In genomic region chr15:42734076-42734672, GRCh38 we compare ENCODE assay signal across 24 cellular contexts. TPM values are rescaled to one million over a fixed set of nuclear protein-coding genes. Genes with fewer than 3 reads are reported as not detected.
DNase-seq lines count a peak whose midpoint lies in the region; ATAC-seq and TF ChIP-seq lines count a peak whose summit lies in the region.
"Had no signal": no experiment of that assay in that cellular context is flagged by ENCODE, and none has a peak within 500 bp of the region (broad histone marks: within the 10 kb centered on the region; RNA-seq: fewer than 3 reads in every experiment).

No MANE protein-coding gene starts in this region.

- H3K4me3 Mint-ChIP-seq in activated naive CD4-positive, alpha-beta T cell treated with anti-CD3 and anti-CD28 coated beads, Interleukin-2, amount 10 ng/mL, durations not matched to agents 7 days and 5 days, result peak overlapping the region; percentile 35
- H3K4me3 Mint-ChIP-seq in activated naive CD4-positive, alpha-beta T cell treated with anti-CD3 and anti-CD28 coated beads for 36 hours, result no peak overlapping the region
- peak overlapping the region; percentile 60 for H3K4me3 Mint-ChIP-seq in memory B cell

- H3K27ac ChIP-seq in OCI-LY7 (ENCODE audit: low read depth, low read length, poor library complexity, severe bottlenecking) (peak overlapping the region; percentile 31), upper lobe of right lung (peak overlapping the region; percentile 3)
- H3K27ac ChIP-seq: body of pancreas, epithelial cell of prostate, transverse colon had no signal

- no peaks in the 10 kb centered on the region for H3K27me3 Mint-ChIP-seq in activated naive CD4-positive, alpha-beta T cell treated with anti-CD3 and anti-CD28 coated beads, Interleukin-2, amount 10 ng/mL, durations not matched to agents 7 days and 5 days
- H3K27me3 Mint-ChIP-seq in activated naive CD4-positive, alpha-beta T cell treated with anti-CD3 and anti-CD28 coated beads for 36 hours (ENCODE audit: low read depth), result no peaks in the 10 kb centered on the region
- H3K27me3 Mint-ChIP-seq in memory B cell, result no peaks in the 10 kb centered on the region

- POLR2A ChIA-PET in OCI-LY7 (lab: Charles Lee), result no interaction called here

- CTCF ChIA-PET in activated naive CD4-positive, alpha-beta T cell treated with anti-CD3 and anti-CD28 coated beads, Interleukin-2, amount 10 ng/mL, durations not matched to agents 7 days and 5 days (lab: Charles Lee), result interaction anchor here (0.9 to 1.4 kb wide), 2 partner anchors 11 to 192 kb away, joined by 3 read pairs; no protein-coding TSS in a partner anchor
- CTCF ChIA-PET in activated naive CD4-positive, alpha-beta T cell treated with anti-CD3 and anti-CD28 coated beads for 36 hours (lab: Charles Lee), result no interaction called here
- CTCF ChIA-PET in OCI-LY7 (lab: Charles Lee; ENCODE audit: unreplicated experiment), result no interaction called here

- no peak overlapping the region for H2AFZ ChIP-seq in OCI-LY7 (ENCODE audit: low read length)

- TF ChIP-seq CTCF in OCI-LY7 (conservative IDR thresholded peaks at IDR 0.05; ENCODE audit: low read length) (no peak), upper lobe of right lung (IDR thresholded peaks at IDR 0.05) (no peak)

- H3K9me3 ChIP-seq in OCI-LY7 (ENCODE audit: low read length) (no peaks in the 10 kb centered on the region), upper lobe of right lung (no peaks in the 10 kb centered on the region)
- H3K9me3 ChIP-seq: body of pancreas, transverse colon had no signal

- H3K4me2 ChIP-seq in OCI-LY7 (ENCODE audit: low read length), result peak overlapping the region; percentile 75

- H3K9me2 ChIP-seq in OCI-LY7 (ENCODE audit: insufficient read depth, low read length), result no peaks in the 10 kb centered on the region

- H3K36me3 ChIP-seq in OCI-LY7 (ENCODE audit: insufficient read depth, low read length) (peaks cover 59% of the 10 kb centered on the region), upper lobe of right lung (peaks cover 60% of the 10 kb centered on the region)

- intact Hi-C loops in activated naive CD4-positive, alpha-beta T cell treated with anti-CD3 and anti-CD28 coated beads for 36 hours (cut with micrococcal nuclease), result no loop called here
- intact Hi-C loops in OCI-LY7 (cut with micrococcal nuclease; ENCODE audit: unreplicated experiment), result loop anchor here (10.0 kb wide), 1 partner anchor 191 kb away; the partner anchor contains the start of gene TTBK2
- intact Hi-C loops in upper lobe of right lung (cut with DNase I), result no loop called here

- peaks cover 33% of the 10 kb centered on the region for H3K4me1 ChIP-seq in OCI-LY7 (ENCODE audit: insufficient read depth, low read length, poor library complexity, severe bottlenecking)
- H3K4me1 ChIP-seq in upper lobe of right lung, result peaks cover 17% of the 10 kb centered on the region

- ATAC-seq in memory B cell (ENCODE audit: low read depth) (no peak), upper lobe of right lung (no peak)
- ATAC-seq: activated CD4-positive, CD25-positive, alpha-beta regulatory T cell treated with anti-CD3 and anti-CD28 coated beads, Interleukin-2, amount 50 U/mL, for 24 hours; body of pancreas; K562 had no signal

- no peak for DNase-seq in activated naive CD4-positive, alpha-beta T cell treated with anti-CD3 and anti-CD28 coated beads, Interleukin-2, amount 10 ng/mL, durations not matched to agents 7 days and 5 days
- DNase-seq in activated naive CD4-positive, alpha-beta T cell treated with anti-CD3 and anti-CD28 coated beads for 36 hours, result no peak
- DNase-seq in OCI-LY7 (ENCODE audit: low spot score), result peak; percentile 81
- no peak for DNase-seq in memory B cell (ENCODE audit: low spot score in 2 of 2)
- DNase-seq in upper lobe of right lung, result no peak
- DNase-seq in ecto neural progenitor cell (ENCODE audit: low spot score), result no peak
- no peak for DNase-seq in COR-L47 (lab: John Stamatoyannopoulos, UW)
- no peak for DNase-seq in NCI-H1694 treated with DMSO at 0.1 percent for 48 hours (lab: John Stamatoyannopoulos, UW)
- DNase-seq: activated naive CD4-positive, alpha-beta T cell; body of pancreas; cortex of kidney; HCEC 1CT; MV-4-11; NCI-H2029; NCI-H524; nucleus accumbens; SHP77 treated with DMSO at 0.1 percent for 48 hours; stimulated activated naive CD4-positive, alpha-beta T cell treated with Interleukin-2 at 50 U/mL for 16 hours; T-helper 9 cell; transverse colon had no signal

- H3K36me3 Mint-ChIP-seq in activated naive CD4-positive, alpha-beta T cell treated with anti-CD3 and anti-CD28 coated beads, Interleukin-2, amount 10 ng/mL, durations not matched to agents 7 days and 5 days, result peaks cover 37% of the 10 kb centered on the region
- peaks cover 24% of the 10 kb centered on the region for H3K36me3 Mint-ChIP-seq in activated naive CD4-positive, alpha-beta T cell treated with anti-CD3 and anti-CD28 coated beads for 36 hours (ENCODE audit: low read depth)
- peaks cover 17% of the 10 kb centered on the region for H3K36me3 Mint-ChIP-seq in memory B cell

- H3K4me3 ChIP-seq in OCI-LY7 (ENCODE audit: low read depth, low read length, poor library complexity, severe bottlenecking), result no peak overlapping the region
- H3K4me3 ChIP-seq in upper lobe of right lung, result no peak overlapping the region
- H3K4me3 ChIP-seq: body of pancreas, K562, transverse colon had no signal

- peaks cover 5% of the 10 kb centered on the region; the same call in 1 of the 2 replicates for H4K20me1 ChIP-seq in OCI-LY7 (ENCODE audit: insufficient read depth, low read length)

- H3K79me2 ChIP-seq in OCI-LY7 (ENCODE audit: insufficient read depth, low read depth, low read length), result peaks cover 4% of the 10 kb centered on the region; the same call in 1 of the 2 replicates

- no peaks in the 10 kb centered on the region for H3K27me3 ChIP-seq in upper lobe of right lung
- H3K27me3 ChIP-seq: body of pancreas, transverse colon had no signal

- no peaks in the 10 kb centered on the region for H3K9me3 Mint-ChIP-seq in activated naive CD4-positive, alpha-beta T cell treated with anti-CD3 and anti-CD28 coated beads, Interleukin-2, amount 10 ng/mL, durations not matched to agents 7 days and 5 days
- no peaks in the 10 kb centered on the region for H3K9me3 Mint-ChIP-seq in activated naive CD4-positive, alpha-beta T cell treated with anti-CD3 and anti-CD28 coated beads for 36 hours
- H3K9me3 Mint-ChIP-seq in memory B cell, result no peaks in the 10 kb centered on the region
- H3K9me3 Mint-ChIP-seq: mesothelial cell of epicardium had no signal

- peaks cover 20% of the 10 kb centered on the region for H3K4me1 Mint-ChIP-seq in activated naive CD4-positive, alpha-beta T cell treated with anti-CD3 and anti-CD28 coated beads, Interleukin-2, amount 10 ng/mL, durations not matched to agents 7 days and 5 days
- H3K4me1 Mint-ChIP-seq in activated naive CD4-positive, alpha-beta T cell treated with anti-CD3 and anti-CD28 coated beads for 36 hours (ENCODE audit: low read depth), result peaks cover 11% of the 10 kb centered on the region
- peaks cover 11% of the 10 kb centered on the region for H3K4me1 Mint-ChIP-seq in memory B cell

- H3K27ac Mint-ChIP-seq in activated naive CD4-positive, alpha-beta T cell treated with anti-CD3 and anti-CD28 coated beads, Interleukin-2, amount 10 ng/mL, durations not matched to agents 7 days and 5 days, result no peak overlapping the region
- no peak overlapping the region for H3K27ac Mint-ChIP-seq in activated naive CD4-positive, alpha-beta T cell treated with anti-CD3 and anti-CD28 coated beads for 36 hours
- peak overlapping the region; percentile 23 for H3K27ac Mint-ChIP-seq in memory B cell
- H3K27ac Mint-ChIP-seq: mesothelial cell of epicardium had no signal

- no TSS peak for BruUV-seq in OCI-LY7 (replicated peaks; lab: Mats Ljungman, UMichigan)

RNA-seq across cellular contexts. Expression of gene CDAN1, which starts 2.8 kb away (rescaled TPM):
- 10 to 100 TPM; 19.9 to 21.9 TPM for total RNA-seq in activated naive CD4-positive, alpha-beta T cell treated with anti-CD3 and anti-CD28 coated beads for 36 hours
- 26.1 and 28.9 TPM in 2 replicates for total RNA-seq in OCI-LY7 (2014; rRNA removed; shearing (Covaris generic))
- total RNA-seq in OCI-LY7 (2022), result 29.5 and 33.6 TPM in 2 replicates
- total RNA-seq in upper lobe of right lung, result 13.5 TPM
